In the genomic region with DNA sequence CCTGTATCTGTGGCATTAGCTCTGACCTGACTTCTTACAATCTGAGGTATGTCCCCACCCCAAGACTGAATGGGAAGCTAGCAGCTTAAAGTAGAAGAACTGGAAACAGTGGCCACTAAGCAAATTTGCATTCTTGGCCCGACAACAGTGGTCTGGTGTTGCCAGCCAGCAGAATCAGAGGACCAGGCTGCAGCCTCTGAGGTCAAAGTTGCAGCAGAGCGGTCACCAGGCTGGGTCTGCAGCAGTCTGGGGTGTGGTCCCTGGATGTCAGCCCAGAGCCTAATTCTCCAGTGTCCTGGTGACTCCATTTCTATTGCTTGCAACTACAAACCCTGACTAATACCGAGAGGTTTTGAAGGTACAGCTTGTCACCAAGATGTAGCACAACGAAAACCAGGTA, we compare ENCODE assay signal across 12 cellular contexts. TPM values are rescaled to one million over a fixed set of nuclear protein-coding genes. Genes with fewer than 3 reads are reported as not detected.
DNase-seq lines count a peak whose midpoint lies in the region; ATAC-seq and TF ChIP-seq lines count a peak whose summit lies in the region.
"Had no signal": no experiment of that assay in that cellular context is flagged by ENCODE, and none has a peak within 500 bp of the region (broad histone marks: within the 10 kb centered on the region; RNA-seq: fewer than 3 reads in every experiment).

No MANE protein-coding gene starts in this region.

- DNase-seq in MG63 (peak; percentile 54), myocyte (ENCODE audit: low read depth) (peak; percentile 39), upper lobe of right lung (no peak), DMS153 (lab: John Stamatoyannopoulos, UW) (no peak), NCI-H82 (lab: John Stamatoyannopoulos, UW) (no peak)
- DNase-seq: activated CD4-positive, alpha-beta T cell treated with anti-CD3 and anti-CD28 coated beads, Interleukin-2, amount 10 ng/mL, durations not matched to agents 7 days and 5 days; CD4-positive, alpha-beta T cell; NCI-H1105 treated with DMSO at 0.1 percent for 48 hours; T-helper 1 cell had no signal

- no peaks in the 10 kb centered on the region for H3K36me3 ChIP-seq in MG63
- H3K36me3 ChIP-seq in gastroesophageal sphincter: no peaks in the 10 kb centered on the region
- H3K36me3 ChIP-seq in upper lobe of right lung: no peaks in the 10 kb centered on the region
- H3K36me3 ChIP-seq: vagina had no signal

- intact Hi-C loops in upper lobe of right lung (cut with DNase I): no loop called here

- ATAC-seq in gastroesophageal sphincter (peak; percentile 46), upper lobe of right lung (no peak), HG03442 (IDR thresholded peaks at IDR 0.05; ENCODE audit: unreplicated experiment) (no peak)

- 0 out of 2 replicates have a peak, but pooled peaks cover 3% of the 10 kb centered on the region for H3K9me3 ChIP-seq in MG63
- no peaks in the 10 kb centered on the region for H3K9me3 ChIP-seq in gastroesophageal sphincter
- no peaks in the 10 kb centered on the region for H3K9me3 ChIP-seq in upper lobe of right lung
- H3K9me3 ChIP-seq: vagina had no signal

- H3K4me1 ChIP-seq in gastroesophageal sphincter: peaks cover 0 to 43% (median 26%) of the 10 kb centered on the region in 3 donors
- H3K4me1 ChIP-seq in upper lobe of right lung: peaks cover 32% of the 10 kb centered on the region

- peak overlapping the region in 3 of 4 donors; percentile 2 to 50 (median 21) for H3K27ac ChIP-seq in gastroesophageal sphincter
- peak overlapping the region; percentile 31 for H3K27ac ChIP-seq in upper lobe of right lung
- H3K27ac ChIP-seq: vagina had no signal

- 70 to 86% methylated on average over 1 to 2 of the region's 4 CpGs for WGBS in gastroesophageal sphincter (ENCODE audit: low coverage in 1 of 2), 2 donors

- H3K27me3 ChIP-seq in MG63 (no peaks in the 10 kb centered on the region), gastroesophageal sphincter (no peaks in the 10 kb centered on the region), upper lobe of right lung (no peaks in the 10 kb centered on the region)
- H3K27me3 ChIP-seq: vagina had no signal

- TF ChIP-seq CTCF in gastroesophageal sphincter (IDR thresholded peaks at IDR 0.05) (no peak), upper lobe of right lung (IDR thresholded peaks at IDR 0.05) (no peak)

- TF ChIP-seq POLR2A in gastroesophageal sphincter (IDR thresholded peaks at IDR 0.05): no peak

- H3K4me3 ChIP-seq in MG63 (no peak overlapping the region), gastroesophageal sphincter (no peak overlapping the region), upper lobe of right lung (no peak overlapping the region)
- H3K4me3 ChIP-seq: vagina had no signal

- no peak for TF ChIP-seq EP300 in gastroesophageal sphincter (IDR thresholded peaks at IDR 0.05)

RNA-seq across cellular contexts. Expression of a gene that starts 26.2 kb away (rescaled TPM):
- total RNA-seq in MG63 (2014; rRNA removed; shearing (Covaris generic); ENCODE audit: low replicate concordance): 62.0 and 103 TPM in 2 replicates
- 10 to 100 TPM in 3 of 4 donors, 1 to 10 TPM in 1; 7.3 to 15.6 (median 13.3) TPM for total RNA-seq in gastroesophageal sphincter
- 11.8 and 19.8 TPM in 2 replicates for total RNA-seq in myocyte
- 6.1 TPM for polyA plus RNA-seq in myocyte (2012)
- total RNA-seq in upper lobe of right lung: 86.2 TPM

Comparison
In these comparisons a context has a peak if more than half of its experiments do, and no peak if none do; other contexts are left out.
1. DNase-seq: peak in MG63 (single experiment) and myocyte (single experiment); none in upper lobe of right lung (single experiment), DMS153 (single experiment) and NCI-H82 (single experiment).